Comparison of ENCODE assay signal across 29 cellular contexts in genomic region chr1:53377438-53377841, GRCh38. TPM values are rescaled to one million over a fixed set of nuclear protein-coding genes. Genes with fewer than 3 reads are reported as not detected.
DNase-seq lines count a peak whose midpoint lies in the region; ATAC-seq and TF ChIP-seq lines count a peak whose summit lies in the region.
"Had no signal": no experiment of that assay in that cellular context is flagged by ENCODE, and none has a peak within 500 bp of the region (broad histone marks: within the 10 kb centered on the region; RNA-seq: fewer than 3 reads in every experiment).

No MANE protein-coding gene starts in this region.

- H3K4me2 ChIP-seq in H9 (ENCODE audit: insufficient read depth, insufficient read length, low read length) = no peak overlapping the region
- H3K4me2 ChIP-seq: neural progenitor cell had no signal

- H3K4me3 Mint-ChIP-seq in H9 (no peak overlapping the region), endodermal cell (no peak overlapping the region)
- H3K4me3 Mint-ChIP-seq: activated CD4-positive, alpha-beta T cell treated with anti-CD3 and anti-CD28 coated beads, Interleukin-2, amount 10 ng/mL, durations not matched to agents 24 days and 14 days; activated naive CD4-positive, alpha-beta T cell treated with anti-CD3 and anti-CD28 coated beads for 36 hours; B cell; HFFc6; neural progenitor cell had no signal

- no peak overlapping the region for H3K23ac ChIP-seq in H9 (ENCODE audit: insufficient read length, low read depth, low read length)

- no peak overlapping the region for H2BK15ac ChIP-seq in H9 (ENCODE audit: low read depth, low read length)

- H3K4me1 ChIP-seq in H9 (ENCODE audit: insufficient read depth, low read length) (peaks cover 2% of the 10 kb centered on the region; the same call in 1 of the 2 replicates), endodermal cell (ENCODE audit: control insufficient read depth, insufficient read depth, low read length) (no peaks in the 10 kb centered on the region)
- H3K4me1 ChIP-seq: ascending aorta, psoas muscle, vagina had no signal

- H2AFZ ChIP-seq in H9 (ENCODE audit: low read length) = no peak overlapping the region
- H2AFZ ChIP-seq: neural progenitor cell had no signal

- peaks cover 23 to 31% of the 10 kb centered on the region in 2 experiments for H3K4me1 Mint-ChIP-seq in H9
- peaks cover 18% of the 10 kb centered on the region for H3K4me1 Mint-ChIP-seq in endodermal cell
- H3K4me1 Mint-ChIP-seq: activated CD4-positive, alpha-beta T cell treated with anti-CD3 and anti-CD28 coated beads, Interleukin-2, amount 10 ng/mL, durations not matched to agents 24 days and 14 days; B cell had no signal

- no peak for ATAC-seq in GM18873 (IDR thresholded peaks at IDR 0.05; ENCODE audit: low FRiP score, unreplicated experiment)
- ATAC-seq: mucosa of descending colon, psoas muscle had no signal

- no peak overlapping the region for H2AK5ac ChIP-seq in H9 (ENCODE audit: insufficient read length, low read length)

- no peak overlapping the region for H3K4ac ChIP-seq in H9 (ENCODE audit: low read depth, low read length)

- H4K91ac ChIP-seq in H9 (ENCODE audit: insufficient read length, low read depth, low read length) = no peak overlapping the region

- H3K56ac ChIP-seq in H9 (ENCODE audit: insufficient read length, low read depth, low read length) = no peak overlapping the region

- TF ChIP-seq CTCF in H9 (conservative IDR thresholded peaks at IDR 0.05) (no peak), endodermal cell (conservative IDR thresholded peaks at IDR 0.05) (no peak)

- H3K27ac Mint-ChIP-seq in H9 (no peak overlapping the region), endodermal cell (no peak overlapping the region)
- H3K27ac Mint-ChIP-seq: activated CD4-positive, alpha-beta T cell treated with anti-CD3 and anti-CD28 coated beads, Interleukin-2, amount 10 ng/mL, durations not matched to agents 24 days and 14 days; activated naive CD4-positive, alpha-beta T cell treated with anti-CD3 and anti-CD28 coated beads for 36 hours; B cell; HFFc6; neural progenitor cell had no signal

- H3K14ac ChIP-seq in H9 (ENCODE audit: insufficient read depth, low read length) = no peak overlapping the region

- peaks cover 44% of the 10 kb centered on the region for H3K27me3 Mint-ChIP-seq in H9 (ENCODE audit: low read depth)
- peaks cover 53% of the 10 kb centered on the region for H3K27me3 Mint-ChIP-seq in endodermal cell (ENCODE audit: insufficient read depth)

- no peaks in the 10 kb centered on the region for H3K79me2 ChIP-seq in H9 (ENCODE audit: insufficient read depth, low read length)

- H3K9me3 ChIP-seq in H9 (ENCODE audit: control insufficient read depth, low read depth, low read length) = no peaks in the 10 kb centered on the region
- H3K9me3 ChIP-seq in endodermal cell (ENCODE audit: control insufficient read depth, low read length) = no peaks in the 10 kb centered on the region
- H3K9me3 ChIP-seq: ascending aorta, Caco-2, mucosa of descending colon, psoas muscle, vagina had no signal

- no CpG with 5 or more reads among the region's 13 CpGs for WGBS in H9 (ENCODE audit: extremely low coverage, insufficient read length, low lambda C conversion rate)
- 92 to 93% methylated on average over 13 of the region's 13 CpGs for WGBS in endodermal cell (ENCODE audit: insufficient coverage in 1 of 2, insufficient read length in 1 of 2), 2 experiments

- H4K5ac ChIP-seq in H9 (ENCODE audit: insufficient read length, low read depth, low read length) = no peak overlapping the region

- no peak overlapping the region for H2BK120ac ChIP-seq in H9 (ENCODE audit: low read depth, low read length, poor library complexity, severe bottlenecking)

- no peak overlapping the region for H2BK5ac ChIP-seq in H9 (ENCODE audit: insufficient read length, low read length)

- no peaks in the 10 kb centered on the region for H3K79me1 ChIP-seq in H9 (ENCODE audit: insufficient read depth, low read depth, low read length, poor library complexity, severe bottlenecking)

- H3K36me3 Mint-ChIP-seq in H9 (ENCODE audit: insufficient read depth in 1 of 3, low read depth in 3 of 3) (no peaks in the 10 kb centered on the region), endodermal cell (ENCODE audit: low read depth) (no peaks in the 10 kb centered on the region)
- H3K36me3 Mint-ChIP-seq: neural progenitor cell had no signal

- no peak overlapping the region for H3T11ph ChIP-seq in H9 (ENCODE audit: low read length)

- H3K27ac ChIP-seq in H9 (ENCODE audit: insufficient read length, low read depth, low read length) (no peak overlapping the region), endodermal cell (ENCODE audit: low read depth, low read length) (no peak overlapping the region)
- H3K27ac ChIP-seq: ascending aorta, neural progenitor cell, psoas muscle, RWPE1, vagina had no signal

- H3K9ac ChIP-seq in H9 (ENCODE audit: extremely low read depth, insufficient read length, low read length) = no peak overlapping the region
- no peak overlapping the region for H3K9ac ChIP-seq in endodermal cell (ENCODE audit: extremely low read depth, low read length, poor library complexity, severe bottlenecking)
- H3K9ac ChIP-seq: neural progenitor cell had no signal

- H4K8ac ChIP-seq in H9 (replicated peaks; ENCODE audit: insufficient read length, low read depth, low read length) = no peak overlapping the region

- H3K4me3 ChIP-seq in endodermal cell (ENCODE audit: low read length) = no peak overlapping the region
- H3K4me3 ChIP-seq: ascending aorta, mucosa of descending colon, neural progenitor cell, psoas muscle, vagina had no signal

- DNase-seq in NCI-H1694 (lab: John Stamatoyannopoulos, UW) (peak; percentile 32), NCI-H1694 treated with DMSO at 0.1 percent for 48 hours (lab: John Stamatoyannopoulos, UW) (no peak), H9 (peak; percentile 28), endodermal cell (peak; percentile 42), posterior vena cava (ENCODE audit: low spot score) (peak; percentile 44), epidermal melanocyte (ENCODE audit: insufficient read length, low spot score) (no peak), NCI-H1930 (lab: John Stamatoyannopoulos, UW) (no peak)
- DNase-seq: 8988T; activated CD4-positive, alpha-beta T cell treated with anti-CD3 and anti-CD28 coated beads, Interleukin-2, amount 10 ng/mL, durations not matched to agents 24 days and 14 days; activated naive CD4-positive, alpha-beta T cell treated with anti-CD3 and anti-CD28 coated beads for 36 hours; activated T-cell treated with anti-CD3 and anti-CD28 coated beads for 4 hours; Caco-2; cerebellar nuclear complex; effector memory CD4-positive, alpha-beta T cell; HFFc6; left cardiac atrium; NCI-H1092; NCI-H2081 treated with DMSO at 0.1 percent for 48 hours; NCI-H446 treated with DMSO at 0.1 percent for 48 hours; small intestine; stimulated activated CD4-positive, alpha-beta T cell treated with anti-CD3 and anti-CD28 coated beads, Interleukin-4, amount 100 ng/mL, for 24 hours had no signal

- no peaks in the 10 kb centered on the region for H3K23me2 ChIP-seq in H9 (ENCODE audit: insufficient read length, low read depth, low read length, poor library complexity, severe bottlenecking)

- H3K9me3 Mint-ChIP-seq in H9 = no peaks in the 10 kb centered on the region; a peak in 1 of 5 replicates
- H3K9me3 Mint-ChIP-seq in endodermal cell = no peaks in the 10 kb centered on the region
- H3K9me3 Mint-ChIP-seq: activated CD4-positive, alpha-beta T cell treated with anti-CD3 and anti-CD28 coated beads, Interleukin-2, amount 10 ng/mL, durations not matched to agents 24 days and 14 days; activated naive CD4-positive, alpha-beta T cell treated with anti-CD3 and anti-CD28 coated beads for 36 hours; HFFc6; neural progenitor cell had no signal

- peaks cover 5% of the 10 kb centered on the region for H3K36me3 ChIP-seq in endodermal cell (ENCODE audit: control insufficient read depth, insufficient read depth, low read length)
- H3K36me3 ChIP-seq: ascending aorta, neural progenitor cell, vagina had no signal

- no peaks in the 10 kb centered on the region for H4K20me1 ChIP-seq in H9 (ENCODE audit: control insufficient read depth, insufficient read depth, insufficient read length)

- H2BK12ac ChIP-seq in H9 (ENCODE audit: insufficient read length, low read depth, low read length) = no peak overlapping the region

- no peak overlapping the region for H2BK20ac ChIP-seq in H9 (ENCODE audit: low read depth, low read length, poor library complexity, severe bottlenecking)

- H3K18ac ChIP-seq in H9 (ENCODE audit: insufficient read length, low read depth, low read length) = no peak overlapping the region

- H3K27me3 ChIP-seq in H9 (ENCODE audit: insufficient read depth, low read length) (no peaks in the 10 kb centered on the region; the same call in 1 of the 2 replicates), endodermal cell (ENCODE audit: control insufficient read depth, insufficient read depth, low read length, poor library complexity, severe bottlenecking) (peaks cover 13% of the 10 kb centered on the region)
- H3K27me3 ChIP-seq: ascending aorta, neural progenitor cell, vagina had no signal

- intact Hi-C loops in posterior vena cava (cut with DNase I) = no loop called here

RNA-seq across cellular contexts. Expression of gene LRP8, which starts 49.6 kb away (rescaled TPM):
- total RNA-seq in H9 (2021) (69.2 and 78.6 TPM in 2 replicates), endodermal cell (10 to 100 TPM; 29.1 to 39.6 TPM), posterior vena cava (1 to 10 TPM; 5.7 to 7.2 TPM)
- polyA plus RNA-seq in endodermal cell (2013, experiment 1 of 2) = 35.6 TPM
- 29.0 TPM for polyA plus RNA-seq in endodermal cell (2013, experiment 2 of 2)

Comparison
In these comparisons a context has a peak if more than half of its experiments do, and no peak if none do; other contexts are left out.
1. DNase-seq: peak in NCI-H1694 (single experiment), H9 (single experiment), endodermal cell (single experiment) and posterior vena cava (single experiment); none in NCI-H1694 treated with DMSO at 0.1 percent for 48 hours (single experiment), epidermal melanocyte (single experiment) and NCI-H1930 (0 of 2).